8 cellular contexts compared by ENCODE assay signal in genomic region chr10:79445708-79446450, GRCh38. TPM values are rescaled to one million over a fixed set of nuclear protein-coding genes. Genes with fewer than 3 reads are reported as not detected.
DNase-seq lines count a peak whose midpoint lies in the region; ATAC-seq, FAIRE-seq and TF ChIP-seq lines count a peak whose summit lies in the region.

No MANE protein-coding gene starts in this region.

- H3K27me3 ChIP-seq in adipocyte (replicated peaks; ENCODE audit: control insufficient read depth, insufficient read depth, low read length) (no peaks in the 10 kb centered on the region), cardiac muscle cell (no peaks in the 10 kb centered on the region), pancreas (no peaks in the 10 kb centered on the region), thyroid gland (no peaks in the 10 kb centered on the region)

- TF ChIP-seq CTCF in GM10248 (IDR thresholded peaks at IDR 0.05; ENCODE audit: control extremely low read depth, extremely low read depth, low read depth, missing control alignments) (no peak), cardiac muscle cell (IDR thresholded peaks at IDR 0.05; ENCODE audit: low read depth, low read length) (no peak), pancreas (IDR thresholded peaks at IDR 0.05) (no peak), thyroid gland (IDR thresholded peaks at IDR 0.05) (peak in 1 of 6 experiments; percentile 16)

- no peak for FAIRE-seq in pancreas (lab: Jason Lieb, UNC)

- H3K27ac ChIP-seq in cardiac muscle cell: peak overlapping the region; percentile 90
- H3K27ac ChIP-seq in pancreas: peak overlapping the region in 2 of 4 donors; percentile 17 to 41
- H3K27ac ChIP-seq in thyroid gland: peak overlapping the region; percentile 74 to 94 (median 76)

- H3K9me3 ChIP-seq in adipocyte (ENCODE audit: control insufficient read depth, low read length): no peaks in the 10 kb centered on the region
- H3K9me3 ChIP-seq in cardiac muscle cell (ENCODE audit: low read depth): no peaks in the 10 kb centered on the region
- no peaks in the 10 kb centered on the region for H3K9me3 ChIP-seq in pancreas
- H3K9me3 ChIP-seq in thyroid gland: no peaks in the 10 kb centered on the region

- H3K36me3 ChIP-seq in adipocyte (ENCODE audit: control insufficient read depth, insufficient read depth, low read length, severe bottlenecking) (peaks cover 18% of the 10 kb centered on the region), cardiac muscle cell (no peaks in the 10 kb centered on the region), pancreas (no peaks in the 10 kb centered on the region), thyroid gland (no peaks in the 10 kb centered on the region)

- DNase-seq in GM10248 (ENCODE audit: extremely low spot score) (peak; percentile 96), NCI-H128 (lab: John Stamatoyannopoulos, UW; ENCODE audit: unreplicated experiment) (peak; percentile 69), SW 1271 (lab: John Stamatoyannopoulos, UW) (peak; percentile 86 to 90), adipocyte (ENCODE audit: low read depth) (peak; percentile 100), cardiac muscle cell (ENCODE audit: low read depth in 1 of 2, low spot score in 1 of 2) (peak; percentile 100), pancreas (peak; percentile 97 to 99 (median 98)), thyroid gland (peak; percentile 99)

- H3K9ac ChIP-seq in adipocyte (ENCODE audit: low read length): peak overlapping the region; percentile 89

- H3K4me1 ChIP-seq in adipocyte (ENCODE audit: control insufficient read depth, insufficient read depth, low read length) (peaks cover 28% of the 10 kb centered on the region), cardiac muscle cell (ENCODE audit: low read depth) (peaks cover 25% of the 10 kb centered on the region), pancreas (peaks cover 0 to 8% (median 0%) of the 10 kb centered on the region in 3 donors), thyroid gland (peaks cover 21 to 48% of the 10 kb centered on the region in 2 donors)

- CTCF ChIA-PET in GM10248 (lab: Yijun Ruan, JAX): interaction anchor here (1.0 to 1.1 kb wide), 2 partner anchors 9 to 23 kb away, joined by 3 read pairs; no protein-coding TSS in a partner anchor

- 0 to 1% methylated on average over 45 to 48 of the region's 48 CpGs for WGBS in pancreas, 2 donors
- 1% methylated on average over 30 to 31 of the region's 48 CpGs for WGBS in thyroid gland, 2 donors

- peak overlapping the region; percentile 80 for H3K4me3 ChIP-seq in adipocyte (ENCODE audit: low read length)
- H3K4me3 ChIP-seq in cardiac muscle cell: peak overlapping the region; percentile 36
- peak overlapping the region; percentile 18 to 93 (median 88) for H3K4me3 ChIP-seq in pancreas
- H3K4me3 ChIP-seq in thyroid gland (replicated peaks in 1 of 3): peak overlapping the region; percentile 11 to 76 (median 40)

- intact Hi-C loops in pancreas (cut with DNase I) (no loop called here), thyroid gland (cut with DNase I) (no loop called here)

- POLR2A ChIA-PET in GM10248 (lab: Yijun Ruan, JAX): no interaction called here

- peak; percentile 94 for ATAC-seq in HG02759 (IDR thresholded peaks at IDR 0.05; ENCODE audit: unreplicated experiment)
- ATAC-seq in pancreas: peak; percentile 89 to 96 (median 91)

- TF ChIP-seq POLR2A in thyroid gland (IDR thresholded peaks at IDR 0.05): peak in 1 of 2 donors; percentile 36

RNA-seq across cellular contexts. Expression of gene ZCCHC24, which starts 0.5 kb away (rescaled TPM):
- 56.5 and 58.0 TPM in 2 replicates for total RNA-seq in cardiac muscle cell
- polyA plus RNA-seq in cardiac muscle cell: 65.4 and 81.5 TPM in 2 replicates
- total RNA-seq in pancreas: 10 to 100 TPM in 1 of 6 donors, 1 to 10 TPM in 5; 3.5 to 13.2 (median 6.9) TPM
- 10 to 100 TPM in 1 of 2 donors, 1 to 10 TPM in 1; 6.6 to 10.4 TPM for polyA plus RNA-seq in pancreas
- total RNA-seq in thyroid gland: 10 to 100 TPM; 25.4 to 48.8 (median 33.3) TPM

Comparison
In these comparisons a context has a peak if more than half of its experiments do, and no peak if none do; other contexts are left out.
1. H3K4me3 ChIP-seq: peak in every context shown above with its lines; median percentile 88 in pancreas; 80 in adipocyte; 40 in thyroid gland; 36 in cardiac muscle cell.